In the genomic region with DNA sequence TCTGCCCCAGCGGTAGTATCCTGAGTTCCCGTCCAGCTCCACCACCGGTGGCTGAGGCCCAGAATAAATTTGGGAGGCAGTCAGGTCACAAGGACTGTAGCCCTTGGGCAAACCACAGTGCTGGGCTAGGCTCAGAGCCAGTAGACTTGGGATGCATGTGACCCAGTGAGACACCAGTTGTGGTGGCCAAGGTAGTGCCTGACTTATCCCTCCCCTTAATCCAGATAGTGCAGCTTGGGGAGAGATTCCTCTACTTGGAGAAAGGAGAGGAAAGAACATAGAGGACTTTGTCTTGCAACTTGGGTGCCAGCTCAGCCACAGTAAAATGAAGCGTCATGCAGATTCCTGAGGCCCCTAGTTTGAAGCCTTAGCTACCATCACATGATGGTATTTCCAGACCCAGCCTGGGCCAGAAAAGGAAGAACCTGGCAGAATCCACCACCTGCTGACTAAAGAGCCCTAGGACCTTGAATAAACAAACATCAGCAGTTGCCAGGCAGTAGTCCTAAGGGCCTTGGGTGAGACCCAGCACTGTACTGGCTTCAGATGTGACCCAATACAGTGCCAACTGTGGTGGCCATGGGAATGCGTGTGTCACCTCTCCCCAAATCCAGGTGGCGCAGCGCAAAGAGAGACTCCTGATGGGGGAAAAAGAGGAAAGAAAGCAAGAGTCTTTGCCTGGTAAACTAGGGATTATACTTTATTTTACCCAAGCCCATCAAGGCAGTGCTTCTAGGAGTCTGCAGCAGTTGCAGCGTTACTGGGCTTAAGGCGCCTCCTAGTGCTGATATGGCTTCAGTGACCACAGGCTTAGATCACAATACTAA, we compare ENCODE assay signal across 8 cellular contexts. TPM values are rescaled to one million over a fixed set of nuclear protein-coding genes. Genes with fewer than 3 reads are reported as not detected.
DNase-seq lines count a peak whose midpoint lies in the region; ATAC-seq lines count a peak whose summit lies in the region.

No MANE protein-coding gene starts in this region.

- peaks cover 1% of the 10 kb centered on the region for H3K9me3 ChIP-seq in adipocyte (ENCODE audit: control insufficient read depth, low read length)

- DNase-seq in G401 (ENCODE audit: low spot score) (peak; percentile 90), HCEC 1CT (peak; percentile 67), NAMALWA (ENCODE audit: low spot score) (peak; percentile 72), SKM-1 treated with dmso at 0.1 percent for 144 hours (lab: John Stamatoyannopoulos, UW; ENCODE audit: unreplicated experiment) (peak; percentile 61), adipocyte (ENCODE audit: low read depth) (peak; percentile 92), left cardiac atrium (peak; percentile 68), renal cortical epithelial cell (ENCODE audit: low read depth) (peak; percentile 75), posterior vena cava (ENCODE audit: low spot score) (no peak)

- in situ Hi-C loops in G401 (cut with HindIII; ENCODE audit: low sequenced_read_pairs) = no loop called here

- peak; percentile 88 to 95 for ATAC-seq in left cardiac atrium

- H3K4me1 ChIP-seq in adipocyte (ENCODE audit: control insufficient read depth, insufficient read depth, low read length) = peaks cover 19% of the 10 kb centered on the region

- no peaks in the 10 kb centered on the region for H3K36me3 ChIP-seq in adipocyte (ENCODE audit: control insufficient read depth, insufficient read depth, low read length, severe bottlenecking)

- no peaks in the 10 kb centered on the region for H3K27me3 ChIP-seq in adipocyte (replicated peaks; ENCODE audit: control insufficient read depth, insufficient read depth, low read length)

- peak overlapping the region; percentile 17 for H3K4me3 ChIP-seq in adipocyte (ENCODE audit: low read length)

- intact Hi-C loops in left cardiac atrium (cut with DNase I) (no loop called here), posterior vena cava (cut with DNase I) (no loop called here)

- peak overlapping the region; percentile 60 for H3K9ac ChIP-seq in adipocyte (ENCODE audit: low read length)

RNA-seq across cellular contexts. Expression of a gene that starts 17.0 kb away (rescaled TPM):
- total RNA-seq in G401 (2014; rRNA removed; shearing (Covaris generic)) = 40.1 and 40.4 TPM in 2 replicates
- total RNA-seq in left cardiac atrium (10 to 100 TPM; 13.5 to 19.8 TPM), renal cortical epithelial cell (13.2 and 29.4 TPM in 2 replicates), posterior vena cava (10 to 100 TPM; 21.1 to 21.3 TPM)

RNA-seq across cellular contexts. Expression of a gene that starts 54.3 kb away (rescaled TPM):
- total RNA-seq in G401 (2014; rRNA removed; shearing (Covaris generic)) = 3.6 and 6.5 TPM in 2 replicates
- total RNA-seq in left cardiac atrium (1 to 10 TPM; 2.5 to 3.5 TPM), renal cortical epithelial cell (6.7 and 9.9 TPM in 2 replicates), posterior vena cava (1 to 10 TPM in 1 of 2 donors, under 1 TPM in 1; 0.95 to 1.3 TPM)
